Comparison of ENCODE assay signal across 20 cellular contexts in the genomic region with DNA sequence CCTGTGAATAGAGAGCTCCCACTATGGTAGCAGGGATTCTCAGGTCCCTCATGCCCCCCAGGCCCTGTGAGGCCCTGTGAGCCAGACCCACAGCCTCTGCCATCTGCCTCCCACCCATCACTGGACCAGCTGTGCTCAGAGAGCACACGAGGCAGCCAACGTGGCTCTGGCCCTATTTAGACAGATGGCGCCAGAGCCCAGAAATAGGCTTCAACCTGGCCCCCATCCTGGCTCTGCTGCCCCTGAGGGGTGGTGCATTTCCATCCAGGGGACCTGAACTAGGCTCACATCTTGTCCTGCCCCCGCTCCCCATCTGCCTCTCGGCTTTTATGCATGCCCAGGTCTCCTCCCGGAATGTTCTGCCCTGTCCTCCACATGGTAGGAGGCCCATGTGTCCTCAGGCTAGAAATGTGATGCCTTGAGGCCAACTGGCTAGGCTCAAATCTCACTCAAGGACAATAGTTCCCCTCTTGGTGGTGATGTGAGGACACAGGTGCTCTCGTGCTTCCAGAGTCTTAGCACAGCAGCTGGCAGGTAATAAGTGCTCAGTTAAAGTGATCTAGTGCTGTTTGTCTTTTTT. TPM values are rescaled to one million over a fixed set of nuclear protein-coding genes. Genes with fewer than 3 reads are reported as not detected.
DNase-seq lines count a peak whose midpoint lies in the region; ATAC-seq and TF ChIP-seq lines count a peak whose summit lies in the region.
"Had no signal": no experiment of that assay in that cellular context is flagged by ENCODE, and none has a peak within 500 bp of the region (broad histone marks: within the 10 kb centered on the region; RNA-seq: fewer than 3 reads in every experiment).

No MANE protein-coding gene starts in this region.

- DNase-seq in activated naive CD8-positive, alpha-beta T cell treated with anti-CD3 and anti-CD28 coated beads, Interleukin-2, amount 10 ng/mL, durations not matched to agents 7 days and 5 days, result peak; percentile 12
- no peak for DNase-seq in activated naive CD8-positive, alpha-beta T cell treated with anti-CD3 and anti-CD28 coated beads, Interleukin-2, amount 50 U/mL, for 24 hours
- DNase-seq in NCI-H446 treated with DMSO at 0.1 percent for 48 hours (lab: John Stamatoyannopoulos, UW), result peak; percentile 72
- no peak for DNase-seq in astrocyte of the spinal cord (ENCODE audit: low read depth, low spot score)
- no peak for DNase-seq in NK-92 treated with Interleukin-12 subunit alpha and Interleukin-12 subunit beta, amount 100 ng/mL, for 24 hours (lab: John Stamatoyannopoulos, UW)
- DNase-seq in esophagus muscularis mucosa (ENCODE audit: extremely low spot score), result no peak
- DNase-seq: DMS53, GM23248, HFFc6, KG1, NCI-H1048, NCI-H510A treated with DMSO at 0.1 percent for 48 hours, SHP77, SW 1271 had no signal

- no peaks in the 10 kb centered on the region for H3K36me3 Mint-ChIP-seq in activated naive CD8-positive, alpha-beta T cell treated with anti-CD3 and anti-CD28 coated beads, Interleukin-2, amount 10 ng/mL, durations not matched to agents 7 days and 5 days
- H3K36me3 Mint-ChIP-seq in activated naive CD8-positive, alpha-beta T cell treated with anti-CD3 and anti-CD28 coated beads, Interleukin-2, amount 50 U/mL, for 24 hours (ENCODE audit: low read depth), result no peaks in the 10 kb centered on the region

- no peaks in the 10 kb centered on the region for H3K9me3 ChIP-seq in esophagus muscularis mucosa
- H3K9me3 ChIP-seq: Peyer's patch had no signal

- intact Hi-C loops in esophagus muscularis mucosa (cut with DNase I), result no loop called here

- no peaks in the 10 kb centered on the region for H3K4me1 Mint-ChIP-seq in activated naive CD8-positive, alpha-beta T cell treated with anti-CD3 and anti-CD28 coated beads, Interleukin-2, amount 10 ng/mL, durations not matched to agents 7 days and 5 days
- no peaks in the 10 kb centered on the region for H3K4me1 Mint-ChIP-seq in activated naive CD8-positive, alpha-beta T cell treated with anti-CD3 and anti-CD28 coated beads, Interleukin-2, amount 50 U/mL, for 24 hours

- no peaks in the 10 kb centered on the region for H3K9me3 Mint-ChIP-seq in activated naive CD8-positive, alpha-beta T cell treated with anti-CD3 and anti-CD28 coated beads, Interleukin-2, amount 10 ng/mL, durations not matched to agents 7 days and 5 days
- no peaks in the 10 kb centered on the region for H3K9me3 Mint-ChIP-seq in activated naive CD8-positive, alpha-beta T cell treated with anti-CD3 and anti-CD28 coated beads, Interleukin-2, amount 50 U/mL, for 24 hours
- H3K9me3 Mint-ChIP-seq: HFFc6 had no signal

- H3K27ac Mint-ChIP-seq in activated naive CD8-positive, alpha-beta T cell treated with anti-CD3 and anti-CD28 coated beads, Interleukin-2, amount 10 ng/mL, durations not matched to agents 7 days and 5 days, result no peak overlapping the region
- H3K27ac Mint-ChIP-seq in activated naive CD8-positive, alpha-beta T cell treated with anti-CD3 and anti-CD28 coated beads, Interleukin-2, amount 50 U/mL, for 24 hours, result no peak overlapping the region
- H3K27ac Mint-ChIP-seq: HFFc6 had no signal

- in situ Hi-C loops in astrocyte of the spinal cord (cut with HindIII; ENCODE audit: low sequenced_read_pairs), result no loop called here

- 74% methylated on average over 7 of the region's 7 CpGs for WGBS in esophagus muscularis mucosa

- H3K4me3 ChIP-seq in astrocyte of the spinal cord (ENCODE audit: low read depth, low read length) (no peak overlapping the region), esophagus muscularis mucosa (no peak overlapping the region)
- H3K4me3 ChIP-seq: GM12878, GM23248, Peyer's patch had no signal

- H3K27ac ChIP-seq in esophagus muscularis mucosa (replicated peaks in 1 of 4), result no peak overlapping the region
- H3K27ac ChIP-seq: C4-2B, GM23248, Peyer's patch had no signal

- ATAC-seq in activated naive CD8-positive, alpha-beta T cell treated with anti-CD3 and anti-CD28 coated beads, Interleukin-2, amount 10 ng/mL, durations not matched to agents 7 days and 5 days (ENCODE audit: low read depth), result no peak
- no peak for ATAC-seq in activated naive CD8-positive, alpha-beta T cell treated with anti-CD3 and anti-CD28 coated beads, Interleukin-2, amount 50 U/mL, for 24 hours
- ATAC-seq in GM21360 (IDR thresholded peaks at IDR 0.05; ENCODE audit: unreplicated experiment) (no peak), GM18505 (IDR thresholded peaks at IDR 0.05; ENCODE audit: unreplicated experiment) (no peak)
- ATAC-seq: GM12878 had no signal

- peaks cover 0 to 75% (median 0%) of the 10 kb centered on the region in 4 donors for H3K27me3 ChIP-seq in esophagus muscularis mucosa
- H3K27me3 ChIP-seq: Peyer's patch had no signal

- no peak overlapping the region for H3K4me3 Mint-ChIP-seq in activated naive CD8-positive, alpha-beta T cell treated with anti-CD3 and anti-CD28 coated beads, Interleukin-2, amount 10 ng/mL, durations not matched to agents 7 days and 5 days
- no peak overlapping the region for H3K4me3 Mint-ChIP-seq in activated naive CD8-positive, alpha-beta T cell treated with anti-CD3 and anti-CD28 coated beads, Interleukin-2, amount 50 U/mL, for 24 hours
- H3K4me3 Mint-ChIP-seq: HFFc6 had no signal

- TF ChIP-seq POLR2A in GM18505 (IDR thresholded peaks at IDR 0.05; ENCODE audit: borderline replicate concordance, extremely low read depth, insufficient read depth, insufficient read length) (no peak), esophagus muscularis mucosa (IDR thresholded peaks at IDR 0.05; ENCODE audit: low read depth) (no peak)

- no peak for TF ChIP-seq EP300 in esophagus muscularis mucosa (IDR thresholded peaks at IDR 0.05)

- no peaks in the 10 kb centered on the region for H3K36me3 ChIP-seq in esophagus muscularis mucosa
- H3K36me3 ChIP-seq: Peyer's patch had no signal

- TF ChIP-seq CTCF in astrocyte of the spinal cord (IDR thresholded peaks at IDR 0.05; ENCODE audit: low read depth, low read length) (peak; percentile 0), esophagus muscularis mucosa (IDR thresholded peaks at IDR 0.05) (no peak)

- no peaks in the 10 kb centered on the region for H3K4me1 ChIP-seq in esophagus muscularis mucosa
- H3K4me1 ChIP-seq: Peyer's patch had no signal

- H3K27me3 Mint-ChIP-seq in activated naive CD8-positive, alpha-beta T cell treated with anti-CD3 and anti-CD28 coated beads, Interleukin-2, amount 10 ng/mL, durations not matched to agents 7 days and 5 days, result peaks cover 9% of the 10 kb centered on the region
- H3K27me3 Mint-ChIP-seq in activated naive CD8-positive, alpha-beta T cell treated with anti-CD3 and anti-CD28 coated beads, Interleukin-2, amount 50 U/mL, for 24 hours, result peaks cover 2% of the 10 kb centered on the region

- POLR2A ChIA-PET in activated naive CD8-positive, alpha-beta T cell treated with anti-CD3 and anti-CD28 coated beads, Interleukin-2, amount 10 ng/mL, durations not matched to agents 7 days and 5 days (lab: Charles Lee), result no interaction called here

RNA-seq across cellular contexts. Expression of gene TMEM63C, which starts 18.9 kb away (rescaled TPM):
- 1 to 10 TPM in 1 of 2 experiments, under 1 TPM in 1; 0.48 to 1.4 TPM for total RNA-seq in activated naive CD8-positive, alpha-beta T cell treated with anti-CD3 and anti-CD28 coated beads, Interleukin-2, amount 10 ng/mL, durations not matched to agents 7 days and 5 days
- 1 to 10 TPM in 2 of 4 donors, under 1 TPM in 2; 0.83 to 5.0 (median 1.1) TPM for total RNA-seq in esophagus muscularis mucosa
- total RNA-seq: G401, GM23248 had no signal

RNA-seq across cellular contexts. Expression of gene ZDHHC22, which starts 58.9 kb away (rescaled TPM):
- not detected for total RNA-seq in activated naive CD8-positive, alpha-beta T cell treated with anti-CD3 and anti-CD28 coated beads, Interleukin-2, amount 10 ng/mL, durations not matched to agents 7 days and 5 days
- total RNA-seq in esophagus muscularis mucosa, result under 1 TPM in 1 of 4 donors, not detected in 3; 0.13 TPM
- total RNA-seq: G401, GM12878, GM23248, HFFc6 had no signal

Comparison
In these comparisons a context has a peak if more than half of its experiments do, and no peak if none do; other contexts are left out.
1. DNase-seq: peak in activated naive CD8-positive, alpha-beta T cell treated with anti-CD3 and anti-CD28 coated beads, Interleukin-2, amount 10 ng/mL, durations not matched to agents 7 days and 5 days (single experiment) and NCI-H446 treated with DMSO at 0.1 percent for 48 hours (single experiment); none in activated naive CD8-positive, alpha-beta T cell treated with anti-CD3 and anti-CD28 coated beads, Interleukin-2, amount 50 U/mL, for 24 hours (single experiment), astrocyte of the spinal cord (single experiment), NK-92 treated with Interleukin-12 subunit alpha and Interleukin-12 subunit beta, amount 100 ng/mL, for 24 hours (single experiment) and esophagus muscularis mucosa (single experiment).